Comparison of ENCODE assay signal across 18 cellular contexts in genomic region chr1:175521265-175522040, GRCh38.
A peak's percentile ranks its signal among the peaks of the same experiment; 100 is the strongest.
DNase-seq lines count a peak whose midpoint lies in the region; ATAC-seq, FAIRE-seq and TF ChIP-seq lines count a peak whose summit lies in the region.
"Had no signal": no experiment of that assay in that cellular context is flagged by ENCODE, and none has a peak within 500 bp of the region (broad histone marks: within the 10 kb centered on the region; RNA-seq: fewer than 3 reads in every experiment).

No MANE protein-coding gene starts in this region.

- BruUV-seq in HepG2 (replicated peaks; lab: Mats Ljungman, UMichigan): no TSS peak

- no peak for TF ChIP-seq RAD21 in liver (IDR thresholded peaks at IDR 0.05)
- no peak for TF ChIP-seq RAD21 in HepG2 (CRISPR knock-in tag; IDR thresholded peaks at IDR 0.05)

- ATAC-seq in HepG2: no peak
- ATAC-seq in right lobe of liver: peak; percentile 52 to 66 (median 58)
- no peak for ATAC-seq in HG02885 (IDR thresholded peaks at IDR 0.05; ENCODE audit: poor library complexity, unreplicated experiment)
- no peak for ATAC-seq in aorta (ENCODE audit: low FRiP score)
- ATAC-seq: K562 had no signal

- CTCF ChIA-PET in HepG2 (lab: Yijun Ruan, JAX; ENCODE audit: low intra/inter-chr PET ratio, low total read pairs): no interaction called here

- intact Hi-C loops in HepG2 (cut with micrococcal nuclease; ENCODE audit: unreplicated experiment) (no loop called here), right lobe of liver (cut with DNase I) (no loop called here), aorta (cut with DNase I) (no loop called here)

- WGBS in liver: 30% methylated on average over 5 of the region's 5 CpGs
- WGBS in HepG2 (ENCODE audit: low lambda C conversion rate): 18% methylated on average over 5 of the region's 5 CpGs
- WGBS in right lobe of liver (ENCODE audit: insufficient coverage, low coverage, low lambda C conversion rate, missing lambda C conversion rate): 7% methylated on average over 4 of the region's 5 CpGs
- 23 to 35% methylated on average over 5 of the region's 5 CpGs for WGBS in aorta, 2 donors

- POLR2A ChIA-PET in HepG2 (lab: Yijun Ruan, JAX): no interaction called here

- no peak overlapping the region for H3K4me3 ChIP-seq in liver (ENCODE audit: low read depth in 1 of 3, low read length in 3 of 3)
- H3K4me3 ChIP-seq in HepG2 (replicated peaks in 1 of 3; ENCODE audit: insufficient read depth in 1 of 3, low read depth in 2 of 3, low read length in 3 of 3): no peak overlapping the region
- H3K4me3 ChIP-seq in right lobe of liver: no peak overlapping the region
- no peak overlapping the region for H3K4me3 ChIP-seq in aorta (ENCODE audit: low read length in 2 of 2)
- H3K4me3 ChIP-seq: K562, testis had no signal

- H3K9ac ChIP-seq in liver (ENCODE audit: low read depth in 1 of 2, low read length in 2 of 2): no peak overlapping the region
- H3K9ac ChIP-seq in HepG2 (ENCODE audit: insufficient read depth, low read depth, low read length): no peak overlapping the region

- no peak for TF ChIP-seq CTCF in liver (IDR thresholded peaks at IDR 0.05; ENCODE audit: low read depth, low read length, missing input control)
- TF ChIP-seq CTCF in HepG2 (CRISPR knock-in tag; IDR thresholded peaks at IDR 0.05): no peak
- no peak for TF ChIP-seq CTCF in right lobe of liver (IDR thresholded peaks at IDR 0.05)

- TF ChIP-seq POLR2A in HepG2 (IDR thresholded peaks at IDR 0.05; ENCODE audit: insufficient read depth in 1 of 2, low read depth in 2 of 2, low read length in 2 of 2) (no peak), right lobe of liver (IDR thresholded peaks at IDR 0.05) (no peak)

- no peak overlapping the region for H2AFZ ChIP-seq in HepG2 (ENCODE audit: low read length)

- peaks cover 10 to 31% (median 19%) of the 10 kb centered on the region in 4 donors for H3K4me1 ChIP-seq in liver (ENCODE audit: control insufficient read depth in 4 of 4, insufficient read depth in 4 of 4, low read length in 3 of 4)
- no peaks in the 10 kb centered on the region for H3K4me1 ChIP-seq in HepG2 (ENCODE audit: insufficient read depth, low read length)
- peaks cover 0 to 16% (median 7%) of the 10 kb centered on the region in 4 donors for H3K4me1 ChIP-seq in right lobe of liver
- H3K4me1 ChIP-seq in aorta (ENCODE audit: control insufficient read depth in 1 of 2, insufficient read depth in 2 of 2, low read length in 2 of 2): no peaks in the 10 kb centered on the region
- H3K4me1 ChIP-seq: testis had no signal

- in situ Hi-C loops in HepG2 (cut with HindIII; ENCODE audit: extremely low pct_ligation_motif_present, low pct_unique_long_range_greater_than_20kb): no loop called here

- H3K36me3 ChIP-seq in liver (ENCODE audit: control insufficient read depth in 4 of 4, insufficient read depth in 3 of 4, low read depth in 1 of 4, low read length in 3 of 4): no peaks in the 10 kb centered on the region
- no peaks in the 10 kb centered on the region for H3K36me3 ChIP-seq in HepG2 (replicated peaks in 1 of 2; ENCODE audit: control insufficient read depth in 1 of 2, insufficient read depth in 2 of 2, low read length in 2 of 2)
- H3K36me3 ChIP-seq in right lobe of liver: no peaks in the 10 kb centered on the region
- H3K36me3 ChIP-seq in aorta (ENCODE audit: control insufficient read depth in 1 of 2, insufficient read depth in 2 of 2, low read length in 1 of 2): no peaks in the 10 kb centered on the region

- TF ChIP-seq EP300 in HepG2 (IDR thresholded peaks at IDR 0.05; ENCODE audit: low read depth in 2 of 2, low read length in 2 of 2) (no peak), HepG2 (CRISPR knock-in tag; IDR thresholded peaks at IDR 0.05; ENCODE audit: borderline replicate concordance) (no peak)

- FAIRE-seq in HepG2 (lab: Jason Lieb, UNC): no peak
- FAIRE-seq: GM12892, K562 had no signal

- no peaks in the 10 kb centered on the region for H3K27me3 ChIP-seq in liver (ENCODE audit: control insufficient read depth in 4 of 4, insufficient read depth in 4 of 4, low read length in 3 of 4)
- H3K27me3 ChIP-seq in HepG2 (ENCODE audit: control insufficient read depth in 1 of 2, insufficient read depth in 2 of 2, low read length in 2 of 2): peaks cover 0 to 3% of the 10 kb centered on the region in 2 experiments; a peak in 1 of 5 replicates
- no peaks in the 10 kb centered on the region for H3K27me3 ChIP-seq in right lobe of liver
- peaks cover 0 to 2% of the 10 kb centered on the region in 2 donors for H3K27me3 ChIP-seq in aorta (ENCODE audit: control insufficient read depth in 1 of 2, insufficient read depth in 2 of 2, low read length in 1 of 2)
- H3K27me3 ChIP-seq: testis had no signal

- H3K4me2 ChIP-seq in HepG2 (ENCODE audit: low read depth, low read length): no peak overlapping the region

- no peak for DNase-seq in HepG2 (ENCODE audit: low spot score)
- DNase-seq in RPMI8226: peak; percentile 64
- DNase-seq in right lobe of liver: peak in 2 of 3 donors; percentile 41 to 47
- DNase-seq in GF-D8 (lab: John Stamatoyannopoulos, UW): no peak
- DNase-seq in C1 segment of cervical spinal cord (lab: John Stamatoyannopoulos, UW): no peak
- no peak for DNase-seq in aorta
- DNase-seq: activated CD4-positive, alpha-beta T cell treated with anti-CD3 and anti-CD28 coated beads, Interleukin-2, amount 50 U/mL, for 4 hours; activated CD8-positive, alpha-beta memory T cell treated with anti-CD3 and anti-CD28 coated beads, Interleukin-2, amount 50 U/mL, for 48 hours; activated effector memory CD4-positive, alpha-beta T cell treated with Interleukin-2 at 50 U/mL for 16 hours; CD4-positive, CD25-positive, alpha-beta regulatory T cell; NCI-H446 treated with DMSO at 0.1 percent for 48 hours; SIG-M5; stimulated activated CD4-positive, alpha-beta T cell treated with anti-CD3 and anti-CD28 coated beads, Interleukin-15, amount 100 ng/mL, for 24 hours; testis had no signal

- no peaks in the 10 kb centered on the region for H4K20me1 ChIP-seq in HepG2 (ENCODE audit: insufficient read depth, low read length)

- H3K27ac ChIP-seq in liver (ENCODE audit: low read depth in 1 of 2, low read length in 2 of 2) (no peak overlapping the region), HepG2 (ENCODE audit: extremely low read length, insufficient read depth, low read length) (no peak overlapping the region), right lobe of liver (no peak overlapping the region), aorta (ENCODE audit: low read depth in 1 of 2, low read length in 2 of 2) (no peak overlapping the region)
- H3K27ac ChIP-seq: testis had no signal

- H3K79me2 ChIP-seq in HepG2 (ENCODE audit: insufficient read depth, low read length): no peaks in the 10 kb centered on the region

- H3K9me3 ChIP-seq in liver (ENCODE audit: control insufficient read depth in 4 of 4, low read length in 3 of 4): no peaks in the 10 kb centered on the region
- H3K9me3 ChIP-seq in HepG2 (ENCODE audit: low read length): no peaks in the 10 kb centered on the region
- no peaks in the 10 kb centered on the region for H3K9me3 ChIP-seq in right lobe of liver
- H3K9me3 ChIP-seq in aorta (ENCODE audit: control insufficient read depth, low read length): peaks cover 2% of the 10 kb centered on the region
- H3K9me3 ChIP-seq: testis had no signal

TF ChIP-seq in liver, 16 proteins besides CTCF, POLR2A, EP300 and RAD21 (continues in another document):
- TF ChIP-seq RXRA (IDR thresholded peaks at IDR 0.05) (peak in 1 of 2 donors; percentile 18), NR2F2 (IDR thresholded peaks at IDR 0.05) (no peak)

TF ChIP-seq in HepG2, 621 proteins besides CTCF, POLR2A, EP300 and RAD21 (continues in another document):
- TF ChIP-seq MED13 (CRISPR knock-in tag; IDR thresholded peaks at IDR 0.05) (no peak), ZNF543 (CRISPR knock-in tag; IDR thresholded peaks at IDR 0.05) (no peak), ZNF260 (CRISPR knock-in tag; IDR thresholded peaks at IDR 0.05; ENCODE audit: borderline replicate concordance, low read depth) (no peak), SALL2 (CRISPR knock-in tag; IDR thresholded peaks at IDR 0.05) (no peak), ZZZ3 (CRISPR knock-in tag; IDR thresholded peaks at IDR 0.05; ENCODE audit: borderline replicate concordance) (no peak), ZNF549 (CRISPR knock-in tag; IDR thresholded peaks at IDR 0.05) (no peak), ZNF343 (CRISPR knock-in tag; IDR thresholded peaks at IDR 0.05) (no peak), ZNF879 (CRISPR knock-in tag; IDR thresholded peaks at IDR 0.05) (no peak), HMG20B (CRISPR knock-in tag; conservative IDR thresholded peaks at IDR 0.05) (no peak)
- TF ChIP-seq, protein P1, sequence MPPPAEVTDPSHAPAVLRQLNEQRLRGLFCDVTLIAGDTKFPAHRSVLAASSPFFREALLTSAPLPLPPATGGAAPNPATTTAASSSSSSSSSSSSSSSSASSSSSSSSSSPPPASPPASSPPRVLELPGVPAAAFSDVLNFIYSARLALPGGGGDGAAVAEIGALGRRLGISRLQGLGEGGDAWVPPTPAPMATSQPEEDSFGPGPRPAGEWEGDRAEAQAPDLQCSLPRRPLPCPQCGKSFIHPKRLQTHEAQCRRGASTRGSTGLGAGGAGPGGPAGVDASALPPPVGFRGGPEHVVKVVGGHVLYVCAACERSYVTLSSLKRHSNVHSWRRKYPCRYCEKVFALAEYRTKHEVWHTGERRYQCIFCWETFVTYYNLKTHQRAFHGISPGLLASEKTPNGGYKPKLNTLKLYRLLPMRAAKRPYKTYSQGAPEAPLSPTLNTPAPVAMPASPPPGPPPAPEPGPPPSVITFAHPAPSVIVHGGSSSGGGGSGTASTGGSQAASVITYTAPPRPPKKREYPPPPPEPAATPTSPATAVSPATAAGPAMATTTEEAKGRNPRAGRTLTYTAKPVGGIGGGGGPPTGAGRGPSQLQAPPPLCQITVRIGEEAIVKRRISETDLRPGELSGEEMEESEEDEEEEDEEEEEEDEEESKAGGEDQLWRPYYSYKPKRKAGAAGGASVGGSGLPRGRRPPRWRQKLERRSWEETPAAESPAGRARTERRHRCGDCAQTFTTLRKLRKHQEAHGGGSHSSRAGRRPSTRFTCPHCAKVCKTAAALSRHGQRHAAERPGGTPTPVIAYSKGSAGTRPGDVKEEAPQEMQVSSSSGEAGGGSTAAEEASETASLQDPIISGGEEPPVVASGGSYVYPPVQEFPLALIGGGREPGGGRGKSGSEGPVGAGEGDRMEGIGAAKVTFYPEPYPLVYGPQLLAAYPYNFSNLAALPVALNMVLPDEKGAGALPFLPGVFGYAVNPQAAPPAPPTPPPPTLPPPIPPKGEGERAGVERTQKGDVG (CRISPR knock-in tag; IDR thresholded peaks at IDR 0.05; ENCODE audit: borderline replicate concordance): no peak

Comparison
In these comparisons a context has a peak if more than half of its experiments do, and no peak if none do; other contexts are left out.
1. ATAC-seq: peak in right lobe of liver (4 of 4); none in HepG2 (single experiment), HG02885 (single experiment) and aorta (single experiment).
2. DNase-seq: peak in RPMI8226 (single experiment) and right lobe of liver (2 of 3); none in HepG2 (single experiment), GF-D8 (single experiment), C1 segment of cervical spinal cord (0 of 14) and aorta (0 of 2).